ENCODE assay signal across 28 cellular contexts in the genomic region with DNA sequence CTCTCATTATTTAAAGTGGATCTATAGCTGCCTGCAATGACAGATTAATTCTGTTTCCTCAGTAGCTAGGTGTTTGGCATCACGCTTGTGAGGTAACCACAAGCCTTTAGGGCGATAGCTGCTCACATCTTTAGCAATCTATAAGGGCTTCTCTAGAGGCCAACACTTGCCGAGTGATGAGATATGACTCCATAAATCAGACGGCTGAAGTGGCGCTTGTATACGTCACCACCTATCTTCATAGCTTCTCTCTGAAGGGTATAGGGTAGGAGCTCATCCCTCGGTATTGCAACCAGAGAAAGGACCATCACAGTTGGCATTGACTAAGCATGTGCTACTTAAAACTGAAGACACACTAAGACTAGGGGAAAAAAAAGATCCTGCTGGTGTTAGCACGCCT.
"Had no signal": no experiment of that assay in that cellular context is flagged by ENCODE, and none has a peak within 500 bp of the region (broad histone marks: within the 10 kb centered on the region; RNA-seq: fewer than 3 reads in every experiment).

No MANE protein-coding gene starts in this region.

- H3K27me3 ChIP-seq: brain microvascular endothelial cell, left lung, ovary, right lobe of liver, stomach, suprapubic skin, tibial nerve had no signal

- ATAC-seq: activated CD4-positive, alpha-beta T cell treated with anti-CD3 and anti-CD28 coated beads for 36 hours; activated naive CD4-positive, alpha-beta T cell treated with anti-CD3 and anti-CD28 coated beads, Interleukin-2, amount 50 U/mL, for 72 hours; activated T-helper 17 cell treated with anti-CD3 and anti-CD28 coated beads, Interleukin-2, amount 50 U/mL, for 72 hours; left lung; natural killer cell treated with Interleukin-12 subunit alpha and Interleukin-12 subunit beta and Interleukin-15 and Interleukin-18, amount 100 ng/mL, for 72 hours; right lobe of liver; stimulated activated memory B cell treated with anti-CD40 and anti-IgM and Interleukin-4, amounts not matched to agents 10 μg/mL and 1 μg/mL and 100 μg/mL, for 72 hours; WTC11 had no signal

- H3K4me3 ChIP-seq: left lung, ovary, right lobe of liver, skin epidermis, stomach, suprapubic skin, tibial nerve had no signal

- H3K27ac Mint-ChIP-seq: activated CD4-positive, alpha-beta T cell treated with anti-CD3 and anti-CD28 coated beads for 36 hours; activated T-cell treated with anti-CD3 and anti-CD28 coated beads, Interleukin-2, amount 50 U/mL, for 24 hours; activated T-helper 17 cell treated with anti-CD3 and anti-CD28 coated beads, Interleukin-2, amount 50 U/mL, for 72 hours; natural killer cell treated with Interleukin-12 subunit alpha and Interleukin-12 subunit beta and Interleukin-15 and Interleukin-18, amount 100 ng/mL, for 72 hours; stimulated activated memory B cell treated with anti-CD40 and anti-IgM and Interleukin-4, amounts not matched to agents 10 μg/mL and 1 μg/mL and 100 μg/mL, for 72 hours; WTC11 had no signal

- DNase-seq: activated CD4-positive, alpha-beta T cell treated with anti-CD3 and anti-CD28 coated beads for 36 hours; activated CD4-positive, alpha-beta T cell treated with anti-CD3 and anti-CD28 coated beads, Interleukin-2, amount 50 U/mL, for 4 hours; activated CD8-positive, alpha-beta memory T cell treated with anti-CD3 and anti-CD28 coated beads for 24 hours; activated CD8-positive, alpha-beta memory T cell treated with anti-CD3 and anti-CD28 coated beads, Interleukin-2, amount 50 U/mL, for 4 hours; activated T-cell treated with anti-CD3 and anti-CD28 coated beads, Interleukin-2, amount 50 U/mL, for 24 hours; aorta; brain microvascular endothelial cell; effector memory CD4-positive, alpha-beta T cell; foreskin melanocyte; hippocampal formation; kidney glomerular epithelial cell; left lung; mammary epithelial cell; midbrain; ovary; right lobe of liver; stimulated activated CD4-positive, alpha-beta T cell treated with anti-CD3 and anti-CD28 coated beads, Interleukin-2, amount 100 ng/mL, for 24 hours; stomach; T-helper 9 cell had no signal

- H3K27ac ChIP-seq: brain microvascular endothelial cell, left lung, ovary, right lobe of liver, skin epidermis, stomach, suprapubic skin, tibial nerve had no signal

- H3K27me3 Mint-ChIP-seq: activated CD4-positive, alpha-beta T cell treated with anti-CD3 and anti-CD28 coated beads for 36 hours; activated T-cell treated with anti-CD3 and anti-CD28 coated beads, Interleukin-2, amount 50 U/mL, for 24 hours; activated T-helper 17 cell treated with anti-CD3 and anti-CD28 coated beads, Interleukin-2, amount 50 U/mL, for 72 hours; central memory CD8-positive, alpha-beta T cell; natural killer cell treated with Interleukin-12 subunit alpha and Interleukin-12 subunit beta and Interleukin-15 and Interleukin-18, amount 100 ng/mL, for 72 hours; stimulated activated memory B cell treated with anti-CD40 and anti-IgM and Interleukin-4, amounts not matched to agents 10 μg/mL and 1 μg/mL and 100 μg/mL, for 72 hours had no signal

- H3K9me3 Mint-ChIP-seq: activated naive CD4-positive, alpha-beta T cell treated with anti-CD3 and anti-CD28 coated beads, Interleukin-2, amount 50 U/mL, for 72 hours; activated T-cell treated with anti-CD3 and anti-CD28 coated beads, Interleukin-2, amount 50 U/mL, for 24 hours; activated T-helper 17 cell treated with anti-CD3 and anti-CD28 coated beads, Interleukin-2, amount 50 U/mL, for 72 hours; central memory CD8-positive, alpha-beta T cell; natural killer cell treated with Interleukin-12 subunit alpha and Interleukin-12 subunit beta and Interleukin-15 and Interleukin-18, amount 100 ng/mL, for 72 hours; stimulated activated memory B cell treated with anti-CD40 and anti-IgM and Interleukin-4, amounts not matched to agents 10 μg/mL and 1 μg/mL and 100 μg/mL, for 72 hours had no signal

- H3K36me3 ChIP-seq: ovary, right lobe of liver had no signal

- H3K4me1 Mint-ChIP-seq: WTC11 had no signal

- H3K4me3 Mint-ChIP-seq: activated CD4-positive, alpha-beta T cell treated with anti-CD3 and anti-CD28 coated beads for 36 hours; activated T-cell treated with anti-CD3 and anti-CD28 coated beads, Interleukin-2, amount 50 U/mL, for 24 hours; activated T-helper 17 cell treated with anti-CD3 and anti-CD28 coated beads, Interleukin-2, amount 50 U/mL, for 72 hours; central memory CD8-positive, alpha-beta T cell; natural killer cell treated with Interleukin-12 subunit alpha and Interleukin-12 subunit beta and Interleukin-15 and Interleukin-18, amount 100 ng/mL, for 72 hours; stimulated activated memory B cell treated with anti-CD40 and anti-IgM and Interleukin-4, amounts not matched to agents 10 μg/mL and 1 μg/mL and 100 μg/mL, for 72 hours; WTC11 had no signal

- H3K36me3 Mint-ChIP-seq: natural killer cell treated with Interleukin-12 subunit alpha and Interleukin-12 subunit beta and Interleukin-15 and Interleukin-18, amount 100 ng/mL, for 72 hours had no signal

- H3K9me3 ChIP-seq: left lung, ovary, right lobe of liver, stomach, suprapubic skin, tibial nerve had no signal
